Comparison of ENCODE assay signal across 10 cellular contexts in genomic region chr3:44988073-44988472, GRCh38. TPM values are rescaled to one million over a fixed set of nuclear protein-coding genes. Genes with fewer than 3 reads are reported as not detected.
DNase-seq lines count a peak whose midpoint lies in the region; ATAC-seq and TF ChIP-seq lines count a peak whose summit lies in the region.
"Had no signal": no experiment of that assay in that cellular context is flagged by ENCODE, and none has a peak within 500 bp of the region (broad histone marks: within the 10 kb centered on the region; RNA-seq: fewer than 3 reads in every experiment).

No MANE protein-coding gene starts in this region.

- DNase-seq in DMS 273 (lab: John Stamatoyannopoulos, UW; ENCODE audit: unreplicated experiment) (peak; percentile 5), DMS 273 treated with DMSO at 0.1 percent for 48 hours (lab: John Stamatoyannopoulos, UW) (no peak), MV-4-11 (lab: John Stamatoyannopoulos, UW) (peak; percentile 14), dermis blood vessel endothelial cell (peak; percentile 37), retinal pigment epithelial cell (ENCODE audit: low read depth) (no peak), A172 (ENCODE audit: low spot score) (no peak), DMS53 (lab: John Stamatoyannopoulos, UW) (no peak)
- DNase-seq: activated T-cell treated with anti-CD3 and anti-CD28 coated beads for 4 hours, NCI-H526 treated with DMSO at 0.1 percent for 48 hours had no signal

- ATAC-seq in HG02870 (IDR thresholded peaks at IDR 0.05; ENCODE audit: unreplicated experiment): no peak

- no peak overlapping the region for H3K4me3 ChIP-seq in retinal pigment epithelial cell (ENCODE audit: low read length)

- peak; percentile 59 for TF ChIP-seq CTCF in retinal pigment epithelial cell (conservative IDR thresholded peaks at IDR 0.05; ENCODE audit: low read depth, low read length)

RNA-seq across cellular contexts. Expression of gene EXOSC7, which starts 12.0 kb away (rescaled TPM):
- 39.1 and 50.4 TPM in 2 replicates for total RNA-seq in dermis blood vessel endothelial cell
- total RNA-seq in A172 (2014; rRNA removed; shearing (Covaris generic)): 62.5 and 65.0 TPM in 2 replicates

RNA-seq across cellular contexts. Expression of gene ZDHHC3, which starts 12.1 kb away (rescaled TPM):
- total RNA-seq in dermis blood vessel endothelial cell: 69.4 and 98.2 TPM in 2 replicates
- total RNA-seq in A172 (2014; rRNA removed; shearing (Covaris generic)): 55.2 and 56.2 TPM in 2 replicates

RNA-seq across cellular contexts. Expression of gene CLEC3B, which starts 38.0 kb away (rescaled TPM):
- 0.88 and 6.3 TPM in 2 replicates for total RNA-seq in dermis blood vessel endothelial cell
- total RNA-seq in A172 (2014; rRNA removed; shearing (Covaris generic)): not detected in 2 replicates

Comparison
In these comparisons a context has a peak if more than half of its experiments do, and no peak if none do; other contexts are left out.
1. DNase-seq: peak in DMS 273 (single experiment), MV-4-11 (single experiment) and dermis blood vessel endothelial cell (single experiment); none in DMS 273 treated with DMSO at 0.1 percent for 48 hours (single experiment), retinal pigment epithelial cell (single experiment), A172 (single experiment) and DMS53 (single experiment).